Comparison of ENCODE assay signal across 1 cellular context in the genomic region with DNA sequence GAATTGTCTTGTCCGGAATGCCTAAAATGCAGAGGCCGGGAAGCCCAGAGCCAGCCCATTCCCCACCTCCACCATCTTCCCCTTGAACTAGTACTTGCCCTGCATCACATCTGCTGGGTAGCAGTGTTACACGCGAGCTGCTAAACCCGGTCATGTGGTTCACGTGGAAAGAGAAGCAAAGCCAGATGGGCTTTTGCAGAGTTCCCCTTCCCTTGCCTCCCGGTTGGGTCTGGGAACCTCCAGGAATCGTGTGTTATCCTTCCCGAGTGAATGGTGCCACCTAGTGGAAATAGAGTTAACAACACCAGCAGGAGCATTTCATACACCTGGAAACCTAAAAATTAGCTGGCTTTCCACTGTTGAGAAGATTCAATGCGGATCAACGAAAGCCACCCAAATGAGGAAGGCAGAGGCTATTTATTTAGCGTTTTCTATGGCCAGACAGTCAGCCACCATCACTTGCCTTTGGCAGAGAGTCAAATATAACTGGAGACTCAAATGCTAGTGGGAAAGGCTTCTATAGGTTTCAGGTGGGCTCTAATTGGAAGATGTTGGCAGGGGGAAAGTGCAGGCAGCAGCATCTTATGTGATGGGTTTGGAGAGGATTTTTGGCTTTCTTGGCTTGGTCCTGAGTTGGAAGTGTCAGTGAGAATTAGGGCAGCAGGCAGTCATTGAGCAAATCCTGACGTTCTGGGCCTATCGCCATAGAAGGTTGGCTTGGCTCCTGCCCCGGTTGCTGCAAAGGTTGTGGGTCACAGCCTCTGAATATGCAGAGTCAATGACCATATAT.
TF ChIP-seq lines count a peak whose summit lies in the region.

No MANE protein-coding gene starts in this region.

TF ChIP-seq in endothelial cell of umbilical vein, 7 proteins besides CTCF, POLR2A, EP300 and RAD21:
- TF ChIP-seq JUN (IDR thresholded peaks at IDR 0.05; ENCODE audit: borderline replicate concordance, insufficient read depth, insufficient read length, low read depth) (no peak), GATA2 (IDR thresholded peaks at IDR 0.05; ENCODE audit: insufficient read depth, insufficient read length, low read depth, low read length) (no peak), MYC (IDR thresholded peaks at IDR 0.05; ENCODE audit: low read depth, low read length) (no peak)
